ENCODE assay signal across 8 cellular contexts in the genomic region with DNA sequence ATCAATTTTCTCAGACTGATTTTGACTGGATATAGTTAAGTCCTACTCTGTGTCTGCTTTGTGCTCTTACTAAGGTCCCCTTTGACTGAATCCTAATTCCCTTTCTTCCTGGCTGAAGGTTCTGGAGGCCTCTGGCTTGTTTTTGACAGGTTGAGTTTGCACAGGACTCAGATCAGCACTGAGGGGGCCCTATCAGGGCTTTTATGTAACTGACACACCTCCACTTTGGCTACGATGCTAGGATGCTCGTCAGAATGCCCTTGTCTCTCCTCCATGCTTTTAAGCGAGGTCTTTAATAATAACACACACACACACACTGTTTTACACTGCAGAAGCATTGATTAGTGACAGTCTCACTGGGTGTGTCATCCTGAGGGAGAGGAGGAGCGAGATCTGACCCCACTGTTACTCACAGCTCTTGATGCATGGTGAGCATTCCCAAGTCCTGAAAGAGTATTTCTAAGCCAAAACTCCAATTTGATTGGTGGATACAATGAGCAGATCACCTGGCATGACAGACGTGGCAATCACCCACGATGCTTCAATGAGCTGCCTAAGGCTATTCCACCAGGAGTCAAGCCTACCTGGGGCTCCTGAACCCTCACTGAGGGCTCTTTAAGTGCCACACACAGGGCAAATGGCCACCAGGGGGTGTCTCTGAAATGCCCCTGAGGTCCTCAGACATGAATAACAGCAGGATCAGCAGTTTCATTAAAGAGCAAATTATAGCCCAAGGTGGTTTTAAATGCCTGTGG.
A peak's percentile ranks its signal among the peaks of the same experiment; 100 is the strongest.
DNase-seq lines count a peak whose midpoint lies in the region; ATAC-seq and TF ChIP-seq lines count a peak whose summit lies in the region.

No MANE protein-coding gene starts in this region.

- no peak overlapping the region for H3K27ac ChIP-seq in MM.1S (ENCODE audit: low read length)

- H3K36me3 Mint-ChIP-seq in naive B cell = no peaks in the 10 kb centered on the region

- no peaks in the 10 kb centered on the region for H3K9me2 ChIP-seq in MM.1S (replicated peaks; ENCODE audit: insufficient read depth, low read length)

- H3K9me3 ChIP-seq in MM.1S (replicated peaks; ENCODE audit: insufficient read depth, low read length) = no peaks in the 10 kb centered on the region

- ATAC-seq in naive B cell (ENCODE audit: low read depth in 2 of 2) (peak; percentile 27 to 58), GM21529 (IDR thresholded peaks at IDR 0.05; ENCODE audit: unreplicated experiment) (no peak), GM18870 (IDR thresholded peaks at IDR 0.05; ENCODE audit: unreplicated experiment) (no peak)

- peaks cover 17% of the 10 kb centered on the region for H3K4me1 ChIP-seq in MM.1S (ENCODE audit: low read length)

- H3K4me2 ChIP-seq in MM.1S (ENCODE audit: low read depth, low read length) = no peak overlapping the region

- H3K79me2 ChIP-seq in MM.1S (ENCODE audit: low read length) = no peaks in the 10 kb centered on the region

- DNase-seq in GM10266 (ENCODE audit: extremely low spot score) = no peak
- DNase-seq in MM.1S = peak; percentile 61
- DNase-seq in activated naive CD4-positive, alpha-beta T cell treated with Interleukin-2 at 50 U/mL for 16 hours = peak; percentile 29
- peak; percentile 14 for DNase-seq in naive B cell
- no peak for DNase-seq in middle frontal gyrus (ENCODE audit: extremely low spot score, low spot score)
- DNase-seq in foreskin melanocyte = no peak

- peak; percentile 37 for TF ChIP-seq CTCF in GM10266 (IDR thresholded peaks at IDR 0.05; ENCODE audit: control insufficient read depth, insufficient read depth, low read depth, missing control alignments)
- peak; percentile 48 for TF ChIP-seq CTCF in MM.1S (IDR thresholded peaks at IDR 0.05; ENCODE audit: low read length)

- peaks cover 0 to 7% (median 0%) of the 10 kb centered on the region in 7 donors for H3K9me3 Mint-ChIP-seq in naive B cell

- H3K27me3 Mint-ChIP-seq in naive B cell = peaks cover 6 to 48% (median 15%) of the 10 kb centered on the region in 3 donors

- peak overlapping the region in 1 of 6 donors; percentile 26 for H3K27ac Mint-ChIP-seq in naive B cell

- no peaks in the 10 kb centered on the region for H3K36me3 ChIP-seq in MM.1S (replicated peaks; ENCODE audit: insufficient read depth, low read length)

- no peaks in the 10 kb centered on the region for H3F3A ChIP-seq in MM.1S (ENCODE audit: insufficient read depth, low read length)

- H3K9ac ChIP-seq in MM.1S (ENCODE audit: low read length) = no peak overlapping the region

- no peaks in the 10 kb centered on the region for H4K20me1 ChIP-seq in MM.1S (ENCODE audit: insufficient read depth, low read length)

- H3K4me3 ChIP-seq in MM.1S (ENCODE audit: low read length) = no peak overlapping the region

- peak overlapping the region in 1 of 8 donors; percentile 22 for H3K4me3 Mint-ChIP-seq in naive B cell

- no peaks in the 10 kb centered on the region for H3K27me3 ChIP-seq in MM.1S (replicated peaks; ENCODE audit: insufficient read depth, low read length)

- no peak overlapping the region for H2AFZ ChIP-seq in MM.1S (ENCODE audit: low read length)

- peaks cover under 1 to 5% (median 4%) of the 10 kb centered on the region in 3 donors for H3K4me1 Mint-ChIP-seq in naive B cell

Comparison
In these comparisons a context has a peak if more than half of its experiments do, and no peak if none do; other contexts are left out.
1. DNase-seq: peak in MM.1S (single experiment), activated naive CD4-positive, alpha-beta T cell treated with Interleukin-2 at 50 U/mL for 16 hours (single experiment) and naive B cell (single experiment); none in GM10266 (single experiment), middle frontal gyrus (single experiment) and foreskin melanocyte (single experiment).
2. ATAC-seq: peak in naive B cell (2 of 2); none in GM21529 (single experiment) and GM18870 (single experiment).